Comparison of ENCODE assay signal across 31 cellular contexts in the genomic region with DNA sequence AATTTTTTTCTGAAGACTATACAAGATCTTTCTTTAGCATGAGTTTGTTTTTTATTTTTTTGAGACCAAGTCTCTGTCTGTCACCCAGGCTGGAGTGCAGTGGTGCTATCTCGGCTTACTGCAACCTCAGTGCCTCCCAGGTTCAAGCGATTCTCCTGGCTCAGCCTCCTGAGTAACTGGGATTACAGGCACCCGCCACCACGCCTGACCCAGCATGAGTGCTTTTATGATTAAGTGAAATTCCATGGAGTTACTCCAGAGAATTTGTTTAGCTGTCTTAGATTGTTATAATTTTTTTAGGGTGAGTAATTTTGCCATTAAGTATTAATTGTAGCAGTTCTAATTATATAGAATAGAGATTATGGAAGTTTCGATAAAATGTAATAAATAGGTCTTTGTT.
"Had no signal": no experiment of that assay in that cellular context is flagged by ENCODE, and none has a peak within 500 bp of the region (broad histone marks: within the 10 kb centered on the region; RNA-seq: fewer than 3 reads in every experiment).

No MANE protein-coding gene starts in this region.

- FAIRE-seq: astrocyte, bronchial epithelial cell had no signal

- H3K36me3 ChIP-seq: brain microvascular endothelial cell had no signal

- H3K4me3 ChIP-seq: esophagus muscularis mucosa, gastrocnemius medialis had no signal

- ATAC-seq: activated naive CD4-positive, alpha-beta T cell treated with anti-CD3 and anti-CD28 coated beads, Interleukin-2, amount 50 U/mL, for 72 hours; activated T-cell treated with anti-CD3 and anti-CD28 coated beads, Interleukin-2, amount 50 U/mL, for 72 hours; effector memory CD8-positive, alpha-beta T cell; foreskin keratinocyte; gastrocnemius medialis had no signal

- H3K27me3 ChIP-seq: brain microvascular endothelial cell, esophagus muscularis mucosa, foreskin keratinocyte, gastrocnemius medialis had no signal

- H3K9me3 ChIP-seq: gastrocnemius medialis had no signal

- DNase-seq: activated CD4-positive, alpha-beta memory T cell treated with anti-CD3 and anti-CD28 coated beads, Interleukin-2, amount 10 ng/mL, durations not matched to agents 7 days and 5 days; activated CD4-positive, alpha-beta T cell treated with anti-CD3 and anti-CD28 coated beads for 4 hours; activated CD4-positive, alpha-beta T cell treated with anti-CD3 and anti-CD28 coated beads, Interleukin-2, amount 10 ng/mL, durations not matched to agents 7 days and 5 days; activated CD4-positive, alpha-beta T cell treated with anti-CD3 and anti-CD28 coated beads, Interleukin-2, amount 50 U/mL, for 4 hours; activated CD4-positive, CD25-positive, alpha-beta regulatory T cell; activated CD4-positive, CD25-positive, alpha-beta regulatory T cell treated with anti-CD3 and anti-CD28 coated beads, Interleukin-2, amount 50 U/mL, for 72 hours; activated CD8-positive, alpha-beta memory T cell treated with anti-CD3 and anti-CD28 coated beads, Interleukin-2, amount 50 U/mL, for 48 hours; activated gamma-delta T cell; activated naive CD4-positive, alpha-beta T cell; activated naive CD4-positive, alpha-beta T cell treated with anti-CD3 and anti-CD28 coated beads, Interleukin-2, amount 10 ng/mL, durations not matched to agents 7 days and 5 days; activated naive CD8-positive, alpha-beta T cell treated with anti-CD3 and anti-CD28 coated beads, Interleukin-2, amount 10 ng/mL, durations not matched to agents 7 days and 5 days; activated T-cell treated with anti-CD3 and anti-CD28 coated beads for 4 hours; activated T-cell treated with anti-CD3 and anti-CD28 coated beads, Interleukin-2, amount 50 U/mL, for 24 hours; activated T-cell treated with anti-CD3 and anti-CD28 coated beads, Interleukin-2, amount 50 U/mL, for 72 hours; amniotic stem cell; anterior cingulate cortex; brain microvascular endothelial cell; caudate nucleus; cortex of kidney; dermis blood vessel endothelial cell; effector CD4-positive, alpha-beta T cell; effector memory CD8-positive, alpha-beta T cell; erythroblast; foreskin keratinocyte; gastrocnemius medialis; glutamatergic neuron; T-helper 2 cell had no signal

- H3K4me1 ChIP-seq: foreskin keratinocyte had no signal

- H3K27ac ChIP-seq: brain microvascular endothelial cell, esophagus muscularis mucosa, foreskin keratinocyte, gastrocnemius medialis had no signal
